In the genomic region with DNA sequence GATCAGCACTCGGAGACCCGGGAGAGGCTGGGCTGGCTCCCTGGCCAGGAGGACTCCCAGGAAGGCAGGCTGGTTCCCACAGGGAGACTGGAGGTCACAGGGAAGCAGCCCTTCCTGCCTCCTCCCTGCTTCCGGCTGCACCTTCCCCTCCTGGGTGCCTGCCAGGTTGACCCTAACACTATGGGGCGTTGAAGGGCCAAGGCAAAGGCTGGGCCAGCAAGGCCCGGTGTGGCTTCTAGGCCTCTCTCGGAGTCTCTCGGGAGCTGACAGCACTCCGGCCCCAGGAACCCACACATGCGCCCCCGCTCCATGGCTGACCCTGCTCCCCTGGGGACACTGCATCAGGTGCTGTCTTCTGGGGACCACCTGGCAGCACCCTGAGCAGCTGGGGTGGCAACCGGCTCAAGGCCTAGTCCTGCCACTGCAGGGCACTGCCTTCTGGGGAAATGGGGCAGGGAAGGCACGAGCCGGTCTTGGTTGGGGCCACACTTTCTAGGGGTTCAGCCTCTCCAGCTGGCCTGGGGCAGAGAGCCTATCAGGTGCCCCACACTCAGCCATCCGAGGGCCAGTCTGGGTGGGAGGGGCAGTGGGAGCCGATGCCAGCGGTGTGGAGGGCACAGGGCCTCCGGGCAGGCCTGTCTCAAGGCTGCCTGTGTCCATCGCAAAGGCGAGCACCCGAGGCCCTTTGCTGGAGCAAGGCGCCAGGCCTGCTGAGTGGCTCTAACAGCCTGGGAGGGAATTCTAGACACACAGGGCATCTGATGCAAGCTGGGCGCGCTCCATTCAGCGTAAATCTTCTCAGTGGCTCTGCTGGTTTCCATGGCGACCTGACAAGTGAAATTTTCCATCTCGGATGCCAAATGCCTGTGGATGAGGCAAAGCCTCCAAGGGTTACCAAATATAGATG, we compare ENCODE assay signal across 2 cellular contexts.
TF ChIP-seq lines count a peak whose summit lies in the region.

No MANE protein-coding gene starts in this region.

TF ChIP-seq in IMR-90, 13 proteins besides CTCF, POLR2A, EP300 and RAD21:
- no peak for TF ChIP-seq SMC3 (IDR thresholded peaks at IDR 0.05; ENCODE audit: low read depth, low read length)
- TF ChIP-seq BHLHE40 (IDR thresholded peaks at IDR 0.05; ENCODE audit: low read depth, low read length) = peak; percentile 37
- TF ChIP-seq CEBPB (IDR thresholded peaks at IDR 0.05; ENCODE audit: low read depth, low read length) = peak; percentile 90
- peak; percentile 42; the same call in 1 of the 2 replicates for TF ChIP-seq MAZ (IDR thresholded peaks at IDR 0.05; ENCODE audit: borderline replicate concordance, low read depth, low read length)
- peak; percentile 17; the same call in 1 of the 2 replicates for TF ChIP-seq NFE2L2 (IDR thresholded peaks at IDR 0.05; ENCODE audit: low read depth, low read length)
- TF ChIP-seq RFX5 (IDR thresholded peaks at IDR 0.05; ENCODE audit: low read depth, low read length) = no peak

TF ChIP-seq in HepG2, 621 proteins besides CTCF, POLR2A, EP300 and RAD21 (continues in another document):
- TF ChIP-seq YEATS2 (CRISPR knock-in tag; IDR thresholded peaks at IDR 0.05; ENCODE audit: borderline replicate concordance) (no peak), ISX (CRISPR knock-in tag; conservative IDR thresholded peaks at IDR 0.05) (no peak), ETV5 (CRISPR knock-in tag; IDR thresholded peaks at IDR 0.05; ENCODE audit: borderline replicate concordance) (peak; percentile 85), ZFP62 (CRISPR knock-in tag; IDR thresholded peaks at IDR 0.05) (no peak), HIVEP1 (CRISPR knock-in tag; IDR thresholded peaks at IDR 0.05) (no peak), KDM5B (CRISPR knock-in tag; IDR thresholded peaks at IDR 0.05; ENCODE audit: borderline replicate concordance) (peak; percentile 51; the same call in 1 of the 2 replicates), ZNF749 (CRISPR knock-in tag; IDR thresholded peaks at IDR 0.05; ENCODE audit: borderline replicate concordance) (no peak), HNF4A (CRISPR knock-in tag; IDR thresholded peaks at IDR 0.05) (peak; percentile 29; the same call in 1 of the 2 replicates), ZFP36L1 (CRISPR knock-in tag; IDR thresholded peaks at IDR 0.05) (no peak), ZFY (CRISPR knock-in tag; IDR thresholded peaks at IDR 0.05) (peak; percentile 44; the same call in 1 of the 2 replicates), ZNF891 (CRISPR knock-in tag; IDR thresholded peaks at IDR 0.05) (0 out of 2 replicates have a peak, but pooled peaks have one; percentile 4), ZNF263 (CRISPR knock-in tag; IDR thresholded peaks at IDR 0.05) (peak; percentile 84), ZNF598 (CRISPR knock-in tag; IDR thresholded peaks at IDR 0.05; ENCODE audit: borderline replicate concordance) (peak; percentile 64; the same call in 1 of the 2 replicates), HDAC2 (CRISPR knock-in tag; IDR thresholded peaks at IDR 0.05) (0 out of 2 replicates have a peak, but pooled peaks have one; percentile 14), RXRA (CRISPR knock-in tag; IDR thresholded peaks at IDR 0.05) (peak; percentile 54; the same call in 1 of the 2 replicates), ZNF75D (CRISPR knock-in tag; IDR thresholded peaks at IDR 0.05; ENCODE audit: borderline replicate concordance) (peak; percentile 57; the same call in 1 of the 2 replicates), ZSCAN25 (CRISPR knock-in tag; IDR thresholded peaks at IDR 0.05) (peak; percentile 95), AGO2 (optimal IDR thresholded peaks at IDR 0.05; ENCODE audit: low read depth, low read length) (peak; percentile 53), ZFX (CRISPR knock-in tag; IDR thresholded peaks at IDR 0.05; ENCODE audit: low read depth) (peak; percentile 74; the same call in 1 of the 2 replicates)
- TF ChIP-seq, protein P1, sequence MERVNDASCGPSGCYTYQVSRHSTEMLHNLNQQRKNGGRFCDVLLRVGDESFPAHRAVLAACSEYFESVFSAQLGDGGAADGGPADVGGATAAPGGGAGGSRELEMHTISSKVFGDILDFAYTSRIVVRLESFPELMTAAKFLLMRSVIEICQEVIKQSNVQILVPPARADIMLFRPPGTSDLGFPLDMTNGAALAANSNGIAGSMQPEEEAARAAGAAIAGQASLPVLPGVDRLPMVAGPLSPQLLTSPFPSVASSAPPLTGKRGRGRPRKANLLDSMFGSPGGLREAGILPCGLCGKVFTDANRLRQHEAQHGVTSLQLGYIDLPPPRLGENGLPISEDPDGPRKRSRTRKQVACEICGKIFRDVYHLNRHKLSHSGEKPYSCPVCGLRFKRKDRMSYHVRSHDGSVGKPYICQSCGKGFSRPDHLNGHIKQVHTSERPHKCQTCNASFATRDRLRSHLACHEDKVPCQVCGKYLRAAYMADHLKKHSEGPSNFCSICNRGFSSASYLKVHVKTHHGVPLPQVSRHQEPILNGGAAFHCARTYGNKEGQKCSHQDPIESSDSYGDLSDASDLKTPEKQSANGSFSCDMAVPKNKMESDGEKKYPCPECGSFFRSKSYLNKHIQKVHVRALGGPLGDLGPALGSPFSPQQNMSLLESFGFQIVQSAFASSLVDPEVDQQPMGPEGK (CRISPR knock-in tag; IDR thresholded peaks at IDR 0.05) = peak; percentile 31; the same call in 1 of the 2 replicates
- TF ChIP-seq, protein P2, sequence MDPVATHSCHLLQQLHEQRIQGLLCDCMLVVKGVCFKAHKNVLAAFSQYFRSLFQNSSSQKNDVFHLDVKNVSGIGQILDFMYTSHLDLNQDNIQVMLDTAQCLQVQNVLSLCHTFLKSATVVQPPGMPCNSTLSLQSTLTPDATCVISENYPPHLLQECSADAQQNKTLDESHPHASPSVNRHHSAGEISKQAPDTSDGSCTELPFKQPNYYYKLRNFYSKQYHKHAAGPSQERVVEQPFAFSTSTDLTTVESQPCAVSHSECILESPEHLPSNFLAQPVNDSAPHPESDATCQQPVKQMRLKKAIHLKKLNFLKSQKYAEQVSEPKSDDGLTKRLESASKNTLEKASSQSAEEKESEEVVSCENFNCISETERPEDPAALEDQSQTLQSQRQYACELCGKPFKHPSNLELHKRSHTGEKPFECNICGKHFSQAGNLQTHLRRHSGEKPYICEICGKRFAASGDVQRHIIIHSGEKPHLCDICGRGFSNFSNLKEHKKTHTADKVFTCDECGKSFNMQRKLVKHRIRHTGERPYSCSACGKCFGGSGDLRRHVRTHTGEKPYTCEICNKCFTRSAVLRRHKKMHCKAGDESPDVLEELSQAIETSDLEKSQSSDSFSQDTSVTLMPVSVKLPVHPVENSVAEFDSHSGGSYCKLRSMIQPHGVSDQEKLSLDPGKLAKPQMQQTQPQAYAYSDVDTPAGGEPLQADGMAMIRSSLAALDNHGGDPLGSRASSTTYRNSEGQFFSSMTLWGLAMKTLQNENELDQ (CRISPR knock-in tag; IDR thresholded peaks at IDR 0.05; ENCODE audit: borderline replicate concordance) = no peak
- TF ChIP-seq, protein P3, sequence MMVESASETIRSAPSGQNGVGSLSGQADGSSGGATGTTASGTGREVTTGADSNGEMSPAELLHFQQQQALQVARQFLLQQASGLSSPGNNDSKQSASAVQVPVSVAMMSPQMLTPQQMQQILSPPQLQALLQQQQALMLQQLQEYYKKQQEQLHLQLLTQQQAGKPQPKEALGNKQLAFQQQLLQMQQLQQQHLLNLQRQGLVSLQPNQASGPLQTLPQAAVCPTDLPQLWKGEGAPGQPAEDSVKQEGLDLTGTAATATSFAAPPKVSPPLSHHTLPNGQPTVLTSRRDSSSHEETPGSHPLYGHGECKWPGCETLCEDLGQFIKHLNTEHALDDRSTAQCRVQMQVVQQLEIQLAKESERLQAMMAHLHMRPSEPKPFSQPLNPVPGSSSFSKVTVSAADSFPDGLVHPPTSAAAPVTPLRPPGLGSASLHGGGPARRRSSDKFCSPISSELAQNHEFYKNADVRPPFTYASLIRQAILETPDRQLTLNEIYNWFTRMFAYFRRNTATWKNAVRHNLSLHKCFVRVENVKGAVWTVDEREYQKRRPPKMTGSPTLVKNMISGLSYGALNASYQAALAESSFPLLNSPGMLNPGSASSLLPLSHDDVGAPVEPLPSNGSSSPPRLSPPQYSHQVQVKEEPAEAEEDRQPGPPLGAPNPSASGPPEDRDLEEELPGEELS (CRISPR knock-in tag; IDR thresholded peaks at IDR 0.05) = no peak
- TF ChIP-seq, protein P4, sequence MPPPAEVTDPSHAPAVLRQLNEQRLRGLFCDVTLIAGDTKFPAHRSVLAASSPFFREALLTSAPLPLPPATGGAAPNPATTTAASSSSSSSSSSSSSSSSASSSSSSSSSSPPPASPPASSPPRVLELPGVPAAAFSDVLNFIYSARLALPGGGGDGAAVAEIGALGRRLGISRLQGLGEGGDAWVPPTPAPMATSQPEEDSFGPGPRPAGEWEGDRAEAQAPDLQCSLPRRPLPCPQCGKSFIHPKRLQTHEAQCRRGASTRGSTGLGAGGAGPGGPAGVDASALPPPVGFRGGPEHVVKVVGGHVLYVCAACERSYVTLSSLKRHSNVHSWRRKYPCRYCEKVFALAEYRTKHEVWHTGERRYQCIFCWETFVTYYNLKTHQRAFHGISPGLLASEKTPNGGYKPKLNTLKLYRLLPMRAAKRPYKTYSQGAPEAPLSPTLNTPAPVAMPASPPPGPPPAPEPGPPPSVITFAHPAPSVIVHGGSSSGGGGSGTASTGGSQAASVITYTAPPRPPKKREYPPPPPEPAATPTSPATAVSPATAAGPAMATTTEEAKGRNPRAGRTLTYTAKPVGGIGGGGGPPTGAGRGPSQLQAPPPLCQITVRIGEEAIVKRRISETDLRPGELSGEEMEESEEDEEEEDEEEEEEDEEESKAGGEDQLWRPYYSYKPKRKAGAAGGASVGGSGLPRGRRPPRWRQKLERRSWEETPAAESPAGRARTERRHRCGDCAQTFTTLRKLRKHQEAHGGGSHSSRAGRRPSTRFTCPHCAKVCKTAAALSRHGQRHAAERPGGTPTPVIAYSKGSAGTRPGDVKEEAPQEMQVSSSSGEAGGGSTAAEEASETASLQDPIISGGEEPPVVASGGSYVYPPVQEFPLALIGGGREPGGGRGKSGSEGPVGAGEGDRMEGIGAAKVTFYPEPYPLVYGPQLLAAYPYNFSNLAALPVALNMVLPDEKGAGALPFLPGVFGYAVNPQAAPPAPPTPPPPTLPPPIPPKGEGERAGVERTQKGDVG (CRISPR knock-in tag; IDR thresholded peaks at IDR 0.05; ENCODE audit: borderline replicate concordance) = 0 out of 2 replicates have a peak, but pooled peaks have one; percentile 41
- TF ChIP-seq, protein P5, sequence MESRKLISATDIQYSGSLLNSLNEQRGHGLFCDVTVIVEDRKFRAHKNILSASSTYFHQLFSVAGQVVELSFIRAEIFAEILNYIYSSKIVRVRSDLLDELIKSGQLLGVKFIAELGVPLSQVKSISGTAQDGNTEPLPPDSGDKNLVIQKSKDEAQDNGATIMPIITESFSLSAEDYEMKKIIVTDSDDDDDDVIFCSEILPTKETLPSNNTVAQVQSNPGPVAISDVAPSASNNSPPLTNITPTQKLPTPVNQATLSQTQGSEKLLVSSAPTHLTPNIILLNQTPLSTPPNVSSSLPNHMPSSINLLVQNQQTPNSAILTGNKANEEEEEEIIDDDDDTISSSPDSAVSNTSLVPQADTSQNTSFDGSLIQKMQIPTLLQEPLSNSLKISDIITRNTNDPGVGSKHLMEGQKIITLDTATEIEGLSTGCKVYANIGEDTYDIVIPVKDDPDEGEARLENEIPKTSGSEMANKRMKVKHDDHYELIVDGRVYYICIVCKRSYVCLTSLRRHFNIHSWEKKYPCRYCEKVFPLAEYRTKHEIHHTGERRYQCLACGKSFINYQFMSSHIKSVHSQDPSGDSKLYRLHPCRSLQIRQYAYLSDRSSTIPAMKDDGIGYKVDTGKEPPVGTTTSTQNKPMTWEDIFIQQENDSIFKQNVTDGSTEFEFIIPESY (CRISPR knock-in tag; IDR thresholded peaks at IDR 0.05) = peak; percentile 62; the same call in 1 of the 2 replicates
- TF ChIP-seq, protein P6, sequence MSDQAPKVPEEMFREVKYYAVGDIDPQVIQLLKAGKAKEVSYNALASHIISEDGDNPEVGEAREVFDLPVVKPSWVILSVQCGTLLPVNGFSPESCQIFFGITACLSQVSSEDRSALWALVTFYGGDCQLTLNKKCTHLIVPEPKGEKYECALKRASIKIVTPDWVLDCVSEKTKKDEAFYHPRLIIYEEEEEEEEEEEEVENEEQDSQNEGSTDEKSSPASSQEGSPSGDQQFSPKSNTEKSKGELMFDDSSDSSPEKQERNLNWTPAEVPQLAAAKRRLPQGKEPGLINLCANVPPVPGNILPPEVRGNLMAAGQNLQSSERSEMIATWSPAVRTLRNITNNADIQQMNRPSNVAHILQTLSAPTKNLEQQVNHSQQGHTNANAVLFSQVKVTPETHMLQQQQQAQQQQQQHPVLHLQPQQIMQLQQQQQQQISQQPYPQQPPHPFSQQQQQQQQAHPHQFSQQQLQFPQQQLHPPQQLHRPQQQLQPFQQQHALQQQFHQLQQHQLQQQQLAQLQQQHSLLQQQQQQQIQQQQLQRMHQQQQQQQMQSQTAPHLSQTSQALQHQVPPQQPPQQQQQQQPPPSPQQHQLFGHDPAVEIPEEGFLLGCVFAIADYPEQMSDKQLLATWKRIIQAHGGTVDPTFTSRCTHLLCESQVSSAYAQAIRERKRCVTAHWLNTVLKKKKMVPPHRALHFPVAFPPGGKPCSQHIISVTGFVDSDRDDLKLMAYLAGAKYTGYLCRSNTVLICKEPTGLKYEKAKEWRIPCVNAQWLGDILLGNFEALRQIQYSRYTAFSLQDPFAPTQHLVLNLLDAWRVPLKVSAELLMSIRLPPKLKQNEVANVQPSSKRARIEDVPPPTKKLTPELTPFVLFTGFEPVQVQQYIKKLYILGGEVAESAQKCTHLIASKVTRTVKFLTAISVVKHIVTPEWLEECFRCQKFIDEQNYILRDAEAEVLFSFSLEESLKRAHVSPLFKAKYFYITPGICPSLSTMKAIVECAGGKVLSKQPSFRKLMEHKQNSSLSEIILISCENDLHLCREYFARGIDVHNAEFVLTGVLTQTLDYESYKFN (CRISPR knock-in tag; conservative IDR thresholded peaks at IDR 0.05) = peak; percentile 33; the same call in 1 of the 2 replicates
- TF ChIP-seq, protein P7, sequence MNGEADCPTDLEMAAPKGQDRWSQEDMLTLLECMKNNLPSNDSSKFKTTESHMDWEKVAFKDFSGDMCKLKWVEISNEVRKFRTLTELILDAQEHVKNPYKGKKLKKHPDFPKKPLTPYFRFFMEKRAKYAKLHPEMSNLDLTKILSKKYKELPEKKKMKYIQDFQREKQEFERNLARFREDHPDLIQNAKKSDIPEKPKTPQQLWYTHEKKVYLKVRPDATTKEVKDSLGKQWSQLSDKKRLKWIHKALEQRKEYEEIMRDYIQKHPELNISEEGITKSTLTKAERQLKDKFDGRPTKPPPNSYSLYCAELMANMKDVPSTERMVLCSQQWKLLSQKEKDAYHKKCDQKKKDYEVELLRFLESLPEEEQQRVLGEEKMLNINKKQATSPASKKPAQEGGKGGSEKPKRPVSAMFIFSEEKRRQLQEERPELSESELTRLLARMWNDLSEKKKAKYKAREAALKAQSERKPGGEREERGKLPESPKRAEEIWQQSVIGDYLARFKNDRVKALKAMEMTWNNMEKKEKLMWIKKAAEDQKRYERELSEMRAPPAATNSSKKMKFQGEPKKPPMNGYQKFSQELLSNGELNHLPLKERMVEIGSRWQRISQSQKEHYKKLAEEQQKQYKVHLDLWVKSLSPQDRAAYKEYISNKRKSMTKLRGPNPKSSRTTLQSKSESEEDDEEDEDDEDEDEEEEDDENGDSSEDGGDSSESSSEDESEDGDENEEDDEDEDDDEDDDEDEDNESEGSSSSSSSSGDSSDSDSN (CRISPR knock-in tag; IDR thresholded peaks at IDR 0.05) = peak; percentile 34; the same call in 1 of the 2 replicates
